Comparison of ENCODE assay signal across 8 cellular contexts in the genomic region with DNA sequence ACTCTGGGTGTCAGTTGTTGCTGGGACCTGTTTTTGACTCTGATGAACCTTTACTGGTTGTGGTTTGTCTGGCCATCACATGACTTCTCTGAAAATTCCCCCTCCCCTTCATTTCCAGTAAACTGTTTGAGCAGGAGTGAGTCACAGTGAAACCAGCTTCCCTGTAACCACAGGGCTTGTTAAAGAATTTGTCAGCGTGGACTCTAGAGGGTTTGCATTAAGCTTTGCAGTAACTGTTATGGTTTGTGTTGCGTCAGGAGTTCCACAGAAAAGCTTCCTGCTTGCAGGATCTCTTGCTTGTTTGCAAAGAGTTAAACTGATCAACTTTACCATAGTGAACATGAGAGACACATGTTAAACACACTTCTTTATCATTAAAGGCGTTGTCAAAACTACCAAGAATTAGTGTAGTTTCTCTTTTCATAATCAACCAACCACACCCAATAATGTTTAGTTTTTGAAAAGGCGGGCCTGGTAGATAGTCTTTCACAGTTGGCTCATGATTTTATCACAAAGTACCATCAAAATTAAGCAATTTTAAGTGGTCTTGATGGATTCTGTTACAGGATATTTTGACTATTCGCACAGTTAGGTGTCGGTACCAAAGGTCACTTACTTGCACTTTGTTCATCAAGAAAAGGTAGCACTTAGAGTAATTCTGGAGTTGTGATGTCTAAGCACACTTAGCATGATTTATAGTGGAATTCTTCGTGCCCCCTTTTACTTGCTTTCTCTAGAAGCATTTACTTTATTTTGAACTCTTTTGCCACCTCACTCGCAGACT.
A peak's percentile ranks its signal among the peaks of the same experiment; 100 is the strongest.
DNase-seq lines count a peak whose midpoint lies in the region; FAIRE-seq and TF ChIP-seq lines count a peak whose summit lies in the region.

No MANE protein-coding gene starts in this region.

- TF ChIP-seq POLR2A in H54 (IDR thresholded peaks at IDR 0.05; ENCODE audit: low read depth, low read length): no peak

- DNase-seq in GM10266 (ENCODE audit: extremely low spot score): peak; percentile 67
- peak; percentile 40 for DNase-seq in H54 (ENCODE audit: insufficient read length, low spot score)
- peak; percentile 100 for DNase-seq in Kasumi-1 (lab: John Stamatoyannopoulos, UW)
- DNase-seq in T1000 (lab: John Stamatoyannopoulos, UW): peak; percentile 71
- peak; percentile 99 for DNase-seq in brain microvascular endothelial cell
- DNase-seq in islet precursor cell: peak; percentile 98
- peak; percentile 88 for DNase-seq in stimulated activated CD4-positive, alpha-beta T cell treated with anti-CD3 and anti-CD28 coated beads, Interleukin-1b, Interleukin-23, amount 100 ng/mL, for 48 hours
- DNase-seq in 8988T: no peak

- no peaks in the 10 kb centered on the region for H3K27me3 ChIP-seq in brain microvascular endothelial cell (replicated peaks)

- peak; percentile 100 for FAIRE-seq in H54 (lab: Jason Lieb, UNC)

- peak overlapping the region; percentile 99 for H3K27ac ChIP-seq in brain microvascular endothelial cell

- TF ChIP-seq CTCF in GM10266 (IDR thresholded peaks at IDR 0.05; ENCODE audit: control insufficient read depth, insufficient read depth, low read depth, missing control alignments) (no peak), brain microvascular endothelial cell (IDR thresholded peaks at IDR 0.05; ENCODE audit: low read depth, low read length, missing control alignments) (no peak)

- in situ Hi-C loops in brain microvascular endothelial cell (cut with HindIII; ENCODE audit: low pct_ligation_motif_present, low sequenced_read_pairs): no loop called here

- H3K36me3 ChIP-seq in brain microvascular endothelial cell (replicated peaks): no peaks in the 10 kb centered on the region

- H3K4me3 ChIP-seq in brain microvascular endothelial cell (ENCODE audit: low read depth, low read length): no peak overlapping the region
